In genomic region chr9:78031826-78032598, GRCh38 we compare ENCODE assay signal across 1 cellular context.
TF ChIP-seq lines count a peak whose summit lies in the region.

No MANE protein-coding gene starts in this region.

TF ChIP-seq in WTC11, 78 proteins besides CTCF, POLR2A, EP300 and RAD21 (continued from another document):
- TF ChIP-seq, protein P1, sequence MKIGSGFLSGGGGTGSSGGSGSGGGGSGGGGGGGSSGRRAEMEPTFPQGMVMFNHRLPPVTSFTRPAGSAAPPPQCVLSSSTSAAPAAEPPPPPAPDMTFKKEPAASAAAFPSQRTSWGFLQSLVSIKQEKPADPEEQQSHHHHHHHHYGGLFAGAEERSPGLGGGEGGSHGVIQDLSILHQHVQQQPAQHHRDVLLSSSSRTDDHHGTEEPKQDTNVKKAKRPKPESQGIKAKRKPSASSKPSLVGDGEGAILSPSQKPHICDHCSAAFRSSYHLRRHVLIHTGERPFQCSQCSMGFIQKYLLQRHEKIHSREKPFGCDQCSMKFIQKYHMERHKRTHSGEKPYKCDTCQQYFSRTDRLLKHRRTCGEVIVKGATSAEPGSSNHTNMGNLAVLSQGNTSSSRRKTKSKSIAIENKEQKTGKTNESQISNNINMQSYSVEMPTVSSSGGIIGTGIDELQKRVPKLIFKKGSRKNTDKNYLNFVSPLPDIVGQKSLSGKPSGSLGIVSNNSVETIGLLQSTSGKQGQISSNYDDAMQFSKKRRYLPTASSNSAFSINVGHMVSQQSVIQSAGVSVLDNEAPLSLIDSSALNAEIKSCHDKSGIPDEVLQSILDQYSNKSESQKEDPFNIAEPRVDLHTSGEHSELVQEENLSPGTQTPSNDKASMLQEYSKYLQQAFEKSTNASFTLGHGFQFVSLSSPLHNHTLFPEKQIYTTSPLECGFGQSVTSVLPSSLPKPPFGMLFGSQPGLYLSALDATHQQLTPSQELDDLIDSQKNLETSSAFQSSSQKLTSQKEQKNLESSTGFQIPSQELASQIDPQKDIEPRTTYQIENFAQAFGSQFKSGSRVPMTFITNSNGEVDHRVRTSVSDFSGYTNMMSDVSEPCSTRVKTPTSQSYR (CRISPR knock-in tag; IDR thresholded peaks at IDR 0.05), result no peak
- no peak for TF ChIP-seq CBFB (CRISPR knock-in tag; IDR thresholded peaks at IDR 0.05; ENCODE audit: low read depth)
- 0 out of 2 replicates have a peak, but pooled peaks have one; percentile 9 for TF ChIP-seq FOXK1 (CRISPR knock-in tag; IDR thresholded peaks at IDR 0.05)
- TF ChIP-seq SMAD3 (CRISPR knock-in tag; IDR thresholded peaks at IDR 0.05; ENCODE audit: borderline replicate concordance), result peak; percentile 25; the same call in 1 of the 2 replicates
- no peak for TF ChIP-seq JAZF1 (CRISPR knock-in tag; IDR thresholded peaks at IDR 0.05)
- peak; percentile 96 for TF ChIP-seq ZNF263 (CRISPR knock-in tag; IDR thresholded peaks at IDR 0.05; ENCODE audit: low read depth)
- TF ChIP-seq SOX15 (CRISPR knock-in tag; IDR thresholded peaks at IDR 0.05), result no peak
- no peak for TF ChIP-seq MYBL2 (CRISPR knock-in tag; IDR thresholded peaks at IDR 0.05)
- TF ChIP-seq CREB1 (CRISPR knock-in tag; IDR thresholded peaks at IDR 0.05), result no peak
- no peak for TF ChIP-seq TCF7 (CRISPR knock-in tag; IDR thresholded peaks at IDR 0.05; ENCODE audit: low read depth)
- no peak for TF ChIP-seq NR2C2 (CRISPR knock-in tag; IDR thresholded peaks at IDR 0.05)
- no peak for TF ChIP-seq OVOL2 (CRISPR knock-in tag; IDR thresholded peaks at IDR 0.05; ENCODE audit: borderline replicate concordance)
- no peak for TF ChIP-seq TEAD4 (CRISPR knock-in tag; IDR thresholded peaks at IDR 0.05)
- TF ChIP-seq, protein P2, sequence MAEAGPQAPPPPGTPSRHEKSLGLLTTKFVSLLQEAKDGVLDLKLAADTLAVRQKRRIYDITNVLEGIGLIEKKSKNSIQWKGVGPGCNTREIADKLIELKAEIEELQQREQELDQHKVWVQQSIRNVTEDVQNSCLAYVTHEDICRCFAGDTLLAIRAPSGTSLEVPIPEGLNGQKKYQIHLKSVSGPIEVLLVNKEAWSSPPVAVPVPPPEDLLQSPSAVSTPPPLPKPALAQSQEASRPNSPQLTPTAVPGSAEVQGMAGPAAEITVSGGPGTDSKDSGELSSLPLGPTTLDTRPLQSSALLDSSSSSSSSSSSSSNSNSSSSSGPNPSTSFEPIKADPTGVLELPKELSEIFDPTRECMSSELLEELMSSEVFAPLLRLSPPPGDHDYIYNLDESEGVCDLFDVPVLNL (CRISPR knock-in tag; IDR thresholded peaks at IDR 0.05; ENCODE audit: borderline replicate concordance, low read depth), result no peak
- TF ChIP-seq ZBTB21 (CRISPR knock-in tag; IDR thresholded peaks at IDR 0.05; ENCODE audit: borderline replicate concordance), result no peak
- TF ChIP-seq ATF3 (CRISPR knock-in tag; conservative IDR thresholded peaks at IDR 0.05), result no peak
- TF ChIP-seq GRHL2 (CRISPR knock-in tag; IDR thresholded peaks at IDR 0.05; ENCODE audit: insufficient replicate concordance, severe bottlenecking), result no peak
- TF ChIP-seq, protein P3, sequence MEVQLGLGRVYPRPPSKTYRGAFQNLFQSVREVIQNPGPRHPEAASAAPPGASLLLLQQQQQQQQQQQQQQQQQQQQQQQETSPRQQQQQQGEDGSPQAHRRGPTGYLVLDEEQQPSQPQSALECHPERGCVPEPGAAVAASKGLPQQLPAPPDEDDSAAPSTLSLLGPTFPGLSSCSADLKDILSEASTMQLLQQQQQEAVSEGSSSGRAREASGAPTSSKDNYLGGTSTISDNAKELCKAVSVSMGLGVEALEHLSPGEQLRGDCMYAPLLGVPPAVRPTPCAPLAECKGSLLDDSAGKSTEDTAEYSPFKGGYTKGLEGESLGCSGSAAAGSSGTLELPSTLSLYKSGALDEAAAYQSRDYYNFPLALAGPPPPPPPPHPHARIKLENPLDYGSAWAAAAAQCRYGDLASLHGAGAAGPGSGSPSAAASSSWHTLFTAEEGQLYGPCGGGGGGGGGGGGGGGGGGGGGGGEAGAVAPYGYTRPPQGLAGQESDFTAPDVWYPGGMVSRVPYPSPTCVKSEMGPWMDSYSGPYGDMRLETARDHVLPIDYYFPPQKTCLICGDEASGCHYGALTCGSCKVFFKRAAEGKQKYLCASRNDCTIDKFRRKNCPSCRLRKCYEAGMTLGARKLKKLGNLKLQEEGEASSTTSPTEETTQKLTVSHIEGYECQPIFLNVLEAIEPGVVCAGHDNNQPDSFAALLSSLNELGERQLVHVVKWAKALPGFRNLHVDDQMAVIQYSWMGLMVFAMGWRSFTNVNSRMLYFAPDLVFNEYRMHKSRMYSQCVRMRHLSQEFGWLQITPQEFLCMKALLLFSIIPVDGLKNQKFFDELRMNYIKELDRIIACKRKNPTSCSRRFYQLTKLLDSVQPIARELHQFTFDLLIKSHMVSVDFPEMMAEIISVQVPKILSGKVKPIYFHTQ (CRISPR knock-in tag; IDR thresholded peaks at IDR 0.05), result no peak
- TF ChIP-seq PRRX2 (CRISPR knock-in tag; IDR thresholded peaks at IDR 0.05), result no peak
TF ChIP-seq in WTC11: peak in this region for 6.
